In the genomic region with DNA sequence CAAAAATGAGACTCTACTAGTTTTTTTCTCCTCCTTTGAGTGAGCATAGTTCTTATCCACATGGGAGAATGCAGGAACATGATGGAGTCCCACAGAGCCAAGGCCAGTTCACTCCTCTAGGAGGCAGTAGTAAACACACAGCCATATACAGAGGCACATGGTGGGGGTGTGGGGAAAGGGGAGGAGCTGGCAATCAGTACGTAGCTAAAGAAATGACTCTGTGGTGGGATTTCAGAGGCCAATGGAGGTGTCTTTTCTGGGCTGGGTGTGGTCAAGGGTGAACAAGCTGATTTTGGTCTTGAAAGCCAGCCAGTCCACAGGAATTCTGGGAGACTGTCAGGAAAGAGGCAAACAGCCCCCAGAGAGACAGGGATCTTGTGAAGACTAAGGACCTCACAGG, we compare ENCODE assay signal across 8 cellular contexts. TPM values are rescaled to one million over a fixed set of nuclear protein-coding genes. Genes with fewer than 3 reads are reported as not detected.
DNase-seq lines count a peak whose midpoint lies in the region; ATAC-seq and TF ChIP-seq lines count a peak whose summit lies in the region.

No MANE protein-coding gene starts in this region.

- CTCF ChIA-PET in activated CD4-positive, alpha-beta T cell treated with anti-CD3 and anti-CD28 coated beads for 36 hours (lab: Charles Lee): interaction anchor here (0.5 to 2.6 kb wide), 22 partner anchors 8 to 493 kb away, joined by 3 to 15 read pairs (median 3); a partner anchor contains a TSS

- no peaks in the 10 kb centered on the region for H3K9me3 ChIP-seq in endodermal cell (ENCODE audit: control insufficient read depth, low read length)
- H3K9me3 ChIP-seq in osteoblast (ENCODE audit: low read depth, low read length): no peaks in the 10 kb centered on the region

- H3K79me2 ChIP-seq in osteoblast (ENCODE audit: insufficient read depth, low read length): no peaks in the 10 kb centered on the region

- intact Hi-C loops in activated CD4-positive, alpha-beta T cell treated with anti-CD3 and anti-CD28 coated beads for 36 hours (cut with DNase I, micrococcal nuclease): no loop called here

- H3K27me3 Mint-ChIP-seq in activated CD4-positive, alpha-beta T cell treated with anti-CD3 and anti-CD28 coated beads for 36 hours: no peaks in the 10 kb centered on the region
- no peaks in the 10 kb centered on the region for H3K27me3 Mint-ChIP-seq in endodermal cell (ENCODE audit: insufficient read depth)

- peak overlapping the region; percentile 20 for H3K4me2 ChIP-seq in osteoblast (ENCODE audit: insufficient read depth, low read length)

- WGBS in endodermal cell (ENCODE audit: insufficient coverage in 1 of 2, insufficient read length in 1 of 2), 2 experiments: 48% methylated on average over 1 of the region's 1 CpG; no CpG with 5 or more reads in 1 of the 2 experiments

- H4K20me1 ChIP-seq in osteoblast (ENCODE audit: insufficient read depth, low read length): no peaks in the 10 kb centered on the region

- H3K27me3 ChIP-seq in endodermal cell (ENCODE audit: control insufficient read depth, insufficient read depth, low read length, poor library complexity, severe bottlenecking) (no peaks in the 10 kb centered on the region), osteoblast (ENCODE audit: insufficient read depth, low read length) (no peaks in the 10 kb centered on the region)

- peaks cover 15% of the 10 kb centered on the region for H3K4me1 Mint-ChIP-seq in activated CD4-positive, alpha-beta T cell treated with anti-CD3 and anti-CD28 coated beads for 36 hours
- H3K4me1 Mint-ChIP-seq in endodermal cell: peaks cover 23% of the 10 kb centered on the region

- H3K9me3 Mint-ChIP-seq in activated CD4-positive, alpha-beta T cell treated with anti-CD3 and anti-CD28 coated beads for 36 hours (ENCODE audit: low read depth): no peaks in the 10 kb centered on the region
- H3K9me3 Mint-ChIP-seq in endodermal cell: no peaks in the 10 kb centered on the region

- ATAC-seq in GM21619 (IDR thresholded peaks at IDR 0.05; ENCODE audit: unreplicated experiment) (peak; percentile 58), HG03045 (IDR thresholded peaks at IDR 0.05; ENCODE audit: unreplicated experiment) (no peak)
- ATAC-seq in activated CD4-positive, alpha-beta T cell treated with anti-CD3 and anti-CD28 coated beads for 36 hours: peak; percentile 99

- H2AFZ ChIP-seq in osteoblast (ENCODE audit: low read length): peak overlapping the region; percentile 89

- POLR2A ChIA-PET in activated CD4-positive, alpha-beta T cell treated with anti-CD3 and anti-CD28 coated beads for 36 hours (lab: Charles Lee): interaction anchor here (0.6 to 1.0 kb wide), 2 partner anchors 96 to 558 kb away, joined by 4 to 5 read pairs; a partner anchor contains a TSS

- H3K36me3 ChIP-seq in endodermal cell (ENCODE audit: control insufficient read depth, insufficient read depth, low read length): no peaks in the 10 kb centered on the region
- no peaks in the 10 kb centered on the region for H3K36me3 ChIP-seq in osteoblast (ENCODE audit: insufficient read depth, low read length)

- DNase-seq in NCI-H2227 treated with DMSO at 0.1 percent for 48 hours (lab: John Stamatoyannopoulos, UW): peak; percentile 65
- DNase-seq in activated CD4-positive, alpha-beta T cell treated with anti-CD3 and anti-CD28 coated beads for 36 hours: peak; percentile 85
- DNase-seq in endodermal cell: peak; percentile 93
- peak; percentile 74 for DNase-seq in osteoblast (ENCODE audit: insufficient read length, low spot score, missing footprints)
- DNase-seq in T-helper 9 cell: no peak

- TF ChIP-seq CTCF in C4-2B (conservative IDR thresholded peaks at IDR 0.05) (peak; percentile 73), endodermal cell (conservative IDR thresholded peaks at IDR 0.05) (peak; percentile 76), osteoblast (IDR thresholded peaks at IDR 0.05; ENCODE audit: extremely low read depth, low read depth, low read length) (peak; percentile 68)

- no peak overlapping the region for H3K4me3 Mint-ChIP-seq in activated CD4-positive, alpha-beta T cell treated with anti-CD3 and anti-CD28 coated beads for 36 hours
- no peak overlapping the region for H3K4me3 Mint-ChIP-seq in endodermal cell

- no peak overlapping the region for H3K27ac Mint-ChIP-seq in activated CD4-positive, alpha-beta T cell treated with anti-CD3 and anti-CD28 coated beads for 36 hours
- H3K27ac Mint-ChIP-seq in endodermal cell: no peak overlapping the region

- H3K4me1 ChIP-seq in endodermal cell (ENCODE audit: control insufficient read depth, insufficient read depth, low read length): no peaks in the 10 kb centered on the region
- H3K4me1 ChIP-seq in osteoblast (ENCODE audit: insufficient read depth, low read length): no peaks in the 10 kb centered on the region

- H3K36me3 Mint-ChIP-seq in activated CD4-positive, alpha-beta T cell treated with anti-CD3 and anti-CD28 coated beads for 36 hours (ENCODE audit: low read depth): no peaks in the 10 kb centered on the region
- H3K36me3 Mint-ChIP-seq in endodermal cell (ENCODE audit: low read depth): no peaks in the 10 kb centered on the region

- no peak overlapping the region for H3K4me3 ChIP-seq in endodermal cell (ENCODE audit: low read length)
- H3K4me3 ChIP-seq in osteoblast (ENCODE audit: insufficient read depth, low read length): no peak overlapping the region

- H3K27ac ChIP-seq in C4-2B: no peak overlapping the region
- H3K27ac ChIP-seq in endodermal cell (ENCODE audit: low read depth, low read length): no peak overlapping the region
- no peak overlapping the region for H3K27ac ChIP-seq in osteoblast (ENCODE audit: low read depth, low read length)

- H3K9ac ChIP-seq in endodermal cell (ENCODE audit: extremely low read depth, low read length, poor library complexity, severe bottlenecking): no peak overlapping the region

RNA-seq across cellular contexts. Expression of a gene that starts 6.6 kb away (rescaled TPM):
- total RNA-seq in activated CD4-positive, alpha-beta T cell treated with anti-CD3 and anti-CD28 coated beads for 36 hours: 100 to 1,000 TPM; 129 to 142 TPM
- total RNA-seq in endodermal cell: 100 to 1,000 TPM; 233 to 295 TPM
- 249 TPM for polyA plus RNA-seq in endodermal cell (2013, experiment 1 of 2)
- polyA plus RNA-seq in endodermal cell (2013, experiment 2 of 2): 228 TPM
- total RNA-seq in osteoblast: 55.7 and 68.0 TPM in 2 replicates
